8 cellular contexts compared by ENCODE assay signal in genomic region chr19:49339364-49340068, GRCh38. TPM values are rescaled to one million over a fixed set of nuclear protein-coding genes. Genes with fewer than 3 reads are reported as not detected.
A peak's percentile ranks its signal among the peaks of the same experiment; 100 is the strongest.
DNase-seq lines count a peak whose midpoint lies in the region; ATAC-seq lines count a peak whose summit lies in the region.

No MANE protein-coding gene starts in this region.

- ATAC-seq in left ventricle myocardium superior (peak; percentile 95), HG02973 (IDR thresholded peaks at IDR 0.05; ENCODE audit: unreplicated experiment) (no peak), HG03460 (IDR thresholded peaks at IDR 0.05; ENCODE audit: unreplicated experiment) (no peak)

- peak; percentile 37 for DNase-seq in DMS 273 (lab: John Stamatoyannopoulos, UW; ENCODE audit: unreplicated experiment)
- DNase-seq in DMS 273 treated with DMSO at 0.1 percent for 48 hours (lab: John Stamatoyannopoulos, UW): no peak
- peak in 52 of 56 donors; percentile 7 to 85 (median 68) for DNase-seq in amygdala (lab: John Stamatoyannopoulos, UW)
- peak; percentile 92 for DNase-seq in left ventricle myocardium superior
- DNase-seq in pons (ENCODE audit: low spot score): peak; percentile 17
- no peak for DNase-seq in T-helper 9 cell

- intact Hi-C loops in left ventricle myocardium superior (cut with micrococcal nuclease): no loop called here

RNA-seq across cellular contexts. Expression of gene CD37, which starts 4.3 kb away (rescaled TPM):
- total RNA-seq in left ventricle myocardium superior: 6.5 TPM

RNA-seq across cellular contexts. Expression of gene SLC6A16, which starts 14.5 kb away (rescaled TPM):
- 1.1 TPM for total RNA-seq in left ventricle myocardium superior

RNA-seq across cellular contexts. Expression of gene TEAD2, which starts 22.7 kb away (rescaled TPM):
- 62.7 TPM for total RNA-seq in left ventricle myocardium superior

RNA-seq across cellular contexts. Expression of gene DKKL1, which starts 24.2 kb away (rescaled TPM):
- not detected for total RNA-seq in left ventricle myocardium superior

RNA-seq across cellular contexts. Expression of gene KASH5, which starts 48.5 kb away (rescaled TPM):
- not detected for total RNA-seq in left ventricle myocardium superior

Comparison
In these comparisons a context has a peak if more than half of its experiments do, and no peak if none do; other contexts are left out.
1. DNase-seq: peak in DMS 273 (single experiment), amygdala (52 of 56), left ventricle myocardium superior (single experiment) and pons (single experiment); none in DMS 273 treated with DMSO at 0.1 percent for 48 hours (single experiment) and T-helper 9 cell (single experiment).